Comparison of ENCODE assay signal across 25 cellular contexts in genomic region chr7:50287121-50287520, GRCh38. TPM values are rescaled to one million over a fixed set of nuclear protein-coding genes. Genes with fewer than 3 reads are reported as not detected.
"Had no signal": no experiment of that assay in that cellular context is flagged by ENCODE, and none has a peak within 500 bp of the region (broad histone marks: within the 10 kb centered on the region; RNA-seq: fewer than 3 reads in every experiment).

No MANE protein-coding gene starts in this region.

- H3K4me3 ChIP-seq: hepatocyte, left ventricle myocardium inferior, lower lobe of right lung, pancreas, testis, tibial nerve, upper lobe of right lung, vagina had no signal

- H3K27ac ChIP-seq: hepatocyte, left ventricle myocardium inferior, lower lobe of right lung, pancreas, testis, tibial nerve, upper lobe of right lung, vagina had no signal

- H3K36me3 Mint-ChIP-seq: memory B cell, mesothelial cell of epicardium had no signal

- DNase-seq: effector CD4-positive, alpha-beta T cell; endodermal cell; foreskin melanocyte; head of caudate nucleus; kidney; left cardiac atrium; left ventricle myocardium inferior; lower lobe of right lung; occipital lobe; pancreas; right cardiac atrium; small intestine; stimulated activated CD4-positive, alpha-beta T cell treated with anti-CD3 and anti-CD28 coated beads, Interleukin-2, amount 100 ng/mL, for 48 hours; testis; upper lobe of right lung had no signal

- H3K27ac Mint-ChIP-seq: endodermal cell; memory B cell; mesothelial cell of epicardium; nephron; progenitor cell of endocrine pancreas; stimulated activated naive CD8-positive, alpha-beta T cell treated with anti-CD3 and anti-CD28 coated beads, Interleukin-15, Interleukin-2, amounts not matched to agents 100 ng/mL and 50 ng/mL, for 24 hours had no signal

- H2AFZ ChIP-seq: hepatocyte had no signal

- H3K9me3 ChIP-seq: left ventricle myocardium inferior, lower lobe of right lung, pancreas, testis, tibial nerve, upper lobe of right lung, vagina had no signal

- H3K4me3 Mint-ChIP-seq: endodermal cell; memory B cell; mesothelial cell of epicardium; nephron; stimulated activated naive CD8-positive, alpha-beta T cell treated with anti-CD3 and anti-CD28 coated beads, Interleukin-15, Interleukin-2, amounts not matched to agents 100 ng/mL and 50 ng/mL, for 24 hours had no signal

- H3K4me2 ChIP-seq: hepatocyte had no signal

- H3K36me3 ChIP-seq: left ventricle myocardium inferior, lower lobe of right lung, pancreas, tibial nerve, upper lobe of right lung, vagina had no signal

- FAIRE-seq: endothelial cell of umbilical vein, kidney, pancreas, small intestine had no signal

- H3K9me3 Mint-ChIP-seq: endodermal cell; memory B cell; nephron; stimulated activated naive CD8-positive, alpha-beta T cell treated with anti-CD3 and anti-CD28 coated beads, Interleukin-15, Interleukin-2, amounts not matched to agents 100 ng/mL and 50 ng/mL, for 24 hours had no signal

- H3K4me1 ChIP-seq: left ventricle myocardium inferior, pancreas, testis, tibial nerve, vagina had no signal

- H3K4me1 Mint-ChIP-seq: endodermal cell, nephron had no signal

- ATAC-seq: left cardiac atrium, lower lobe of right lung, pancreas, right cardiac atrium, upper lobe of right lung had no signal

- H3K27me3 Mint-ChIP-seq: memory B cell; stimulated activated naive CD8-positive, alpha-beta T cell treated with anti-CD3 and anti-CD28 coated beads, Interleukin-15, Interleukin-2, amounts not matched to agents 100 ng/mL and 50 ng/mL, for 24 hours had no signal

- H3K79me2 ChIP-seq: hepatocyte had no signal

- H3K27me3 ChIP-seq: hepatocyte, pancreas, testis, tibial nerve, upper lobe of right lung, vagina had no signal

RNA-seq across cellular contexts. Expression of gene IKZF1, which starts 17.4 kb away (rescaled TPM):
- total RNA-seq: myocyte had no signal
